Comparison of ENCODE assay signal across 1 cellular context in the genomic region with DNA sequence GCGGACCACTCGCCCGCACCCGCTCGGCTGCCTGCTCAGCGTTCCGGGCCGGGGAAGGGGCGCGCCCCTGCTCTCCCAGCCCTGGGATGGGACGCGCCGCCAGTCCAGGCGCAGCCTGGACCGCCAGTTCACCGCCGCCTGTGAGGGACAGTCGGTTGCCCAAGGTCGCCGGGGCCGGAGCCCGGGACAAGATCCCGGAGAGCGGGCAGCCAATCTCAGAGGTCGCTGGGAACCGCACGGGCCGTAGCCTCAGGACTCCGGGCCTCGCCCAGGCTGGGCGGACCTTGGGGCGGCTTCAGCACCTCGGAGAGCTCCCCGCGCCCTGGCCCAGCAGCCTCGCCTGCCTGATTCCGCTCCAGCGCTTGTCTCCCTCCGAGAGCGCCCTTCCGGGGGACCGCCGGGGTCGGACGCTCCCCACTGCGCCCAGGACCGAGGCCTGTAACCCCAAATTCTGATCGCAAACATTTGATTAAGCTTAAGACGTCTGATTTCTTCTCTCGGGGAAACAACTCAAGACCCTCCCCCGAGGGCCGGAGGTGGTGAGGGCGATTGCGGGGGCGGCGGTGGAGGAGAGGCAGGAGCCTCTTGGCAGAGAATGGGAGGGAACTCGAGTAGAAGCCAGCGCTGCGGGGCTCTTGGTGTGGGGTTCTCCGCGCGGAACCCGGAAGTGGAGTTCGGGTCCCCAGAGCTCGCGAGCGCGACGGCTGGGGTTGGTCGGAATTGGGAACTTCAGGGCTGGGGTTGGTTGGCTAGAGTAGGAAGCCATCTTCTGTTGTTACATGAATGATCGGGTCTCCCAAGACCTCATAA.
TF ChIP-seq lines count a peak whose summit lies in the region.

No MANE protein-coding gene starts in this region.

TF ChIP-seq in HepG2, 621 proteins besides CTCF, POLR2A, EP300 and RAD21 (continued from another document and continues in another):
- TF ChIP-seq, protein P1, sequence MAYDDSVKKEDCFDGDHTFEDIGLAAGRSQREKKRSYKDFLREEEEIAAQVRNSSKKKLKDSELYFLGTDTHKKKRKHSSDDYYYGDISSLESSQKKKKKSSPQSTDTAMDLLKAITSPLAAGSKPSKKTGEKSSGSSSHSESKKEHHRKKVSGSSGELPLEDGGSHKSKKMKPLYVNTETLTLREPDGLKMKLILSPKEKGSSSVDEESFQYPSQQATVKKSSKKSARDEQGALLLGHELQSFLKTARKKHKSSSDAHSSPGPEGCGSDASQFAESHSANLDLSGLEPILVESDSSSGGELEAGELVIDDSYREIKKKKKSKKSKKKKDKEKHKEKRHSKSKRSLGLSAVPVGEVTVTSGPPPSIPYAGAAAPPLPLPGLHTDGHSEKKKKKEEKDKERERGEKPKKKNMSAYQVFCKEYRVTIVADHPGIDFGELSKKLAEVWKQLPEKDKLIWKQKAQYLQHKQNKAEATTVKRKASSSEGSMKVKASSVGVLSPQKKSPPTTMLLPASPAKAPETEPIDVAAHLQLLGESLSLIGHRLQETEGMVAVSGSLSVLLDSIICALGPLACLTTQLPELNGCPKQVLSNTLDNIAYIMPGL (CRISPR knock-in tag; IDR thresholded peaks at IDR 0.05; ENCODE audit: borderline replicate concordance in 1 of 2, low read depth in 1 of 2), result peak in 1 of 2 experiments; percentile 85; a peak in 2 of 4 replicates
- TF ChIP-seq ATAD3A (CRISPR knock-in tag; IDR thresholded peaks at IDR 0.05) (peak; percentile 94), ZNF776 (CRISPR knock-in tag; IDR thresholded peaks at IDR 0.05) (peak; percentile 99), ZFP1 (CRISPR knock-in tag; IDR thresholded peaks at IDR 0.05) (peak; percentile 69; the same call in 1 of the 2 replicates), ZFX (CRISPR knock-in tag; IDR thresholded peaks at IDR 0.05; ENCODE audit: low read depth) (peak; percentile 65), HNRNPH1 (optimal IDR thresholded peaks at IDR 0.05; ENCODE audit: low read depth, low read length) (no peak), FOXO1 (CRISPR knock-in tag; IDR thresholded peaks at IDR 0.05) (peak; percentile 80), MIER2 (CRISPR knock-in tag; IDR thresholded peaks at IDR 0.05) (peak; percentile 99), ZNF615 (CRISPR knock-in tag; IDR thresholded peaks at IDR 0.05; ENCODE audit: borderline replicate concordance) (peak; percentile 73; the same call in 1 of the 2 replicates), TGIF2 (CRISPR knock-in tag; IDR thresholded peaks at IDR 0.05) (peak; percentile 93), SIX4 (CRISPR knock-in tag; IDR thresholded peaks at IDR 0.05) (peak; percentile 83), PAF1 (CRISPR knock-in tag; IDR thresholded peaks at IDR 0.05) (no peak), EHMT2 (IDR thresholded peaks at IDR 0.05; ENCODE audit: borderline replicate concordance, low read depth, low read length) (peak; percentile 50; the same call in 1 of the 2 replicates), KLF15 (CRISPR knock-in tag; IDR thresholded peaks at IDR 0.05; ENCODE audit: borderline replicate concordance) (peak; percentile 99), JARID2 (CRISPR knock-in tag; IDR thresholded peaks at IDR 0.05; ENCODE audit: insufficient replicate concordance) (peak; percentile 96), ZSCAN12 (CRISPR knock-in tag; IDR thresholded peaks at IDR 0.05) (peak; percentile 99), ONECUT2 (CRISPR knock-in tag; IDR thresholded peaks at IDR 0.05) (peak; percentile 83), RFXAP (CRISPR knock-in tag; IDR thresholded peaks at IDR 0.05; ENCODE audit: borderline replicate concordance) (peak; percentile 95), ZNF607 (CRISPR knock-in tag; IDR thresholded peaks at IDR 0.05; ENCODE audit: borderline replicate concordance) (peak; percentile 99), DPF2 (CRISPR knock-in tag; IDR thresholded peaks at IDR 0.05; ENCODE audit: borderline replicate concordance, low read depth) (no peak), GTF2F1 (IDR thresholded peaks at IDR 0.05; ENCODE audit: low read length) (no peak), FOXM1 (CRISPR knock-in tag; IDR thresholded peaks at IDR 0.05) (peak; percentile 91), AHR (CRISPR knock-in tag; IDR thresholded peaks at IDR 0.05) (peak; percentile 99), ZNF432 (CRISPR knock-in tag; IDR thresholded peaks at IDR 0.05; ENCODE audit: borderline replicate concordance) (no peak), ZNF251 (CRISPR knock-in tag; IDR thresholded peaks at IDR 0.05) (no peak), ZNF24 (IDR thresholded peaks at IDR 0.05) (no peak), GFI1 (CRISPR knock-in tag; IDR thresholded peaks at IDR 0.05; ENCODE audit: borderline replicate concordance) (peak; percentile 85; the same call in 1 of the 2 replicates), ZNF614 (CRISPR knock-in tag; IDR thresholded peaks at IDR 0.05; ENCODE audit: borderline replicate concordance) (peak; percentile 85; the same call in 1 of the 2 replicates), NFE2 (CRISPR knock-in tag; IDR thresholded peaks at IDR 0.05) (0 out of 2 replicates have a peak, but pooled peaks have one; percentile 33)
- TF ChIP-seq, protein P2, sequence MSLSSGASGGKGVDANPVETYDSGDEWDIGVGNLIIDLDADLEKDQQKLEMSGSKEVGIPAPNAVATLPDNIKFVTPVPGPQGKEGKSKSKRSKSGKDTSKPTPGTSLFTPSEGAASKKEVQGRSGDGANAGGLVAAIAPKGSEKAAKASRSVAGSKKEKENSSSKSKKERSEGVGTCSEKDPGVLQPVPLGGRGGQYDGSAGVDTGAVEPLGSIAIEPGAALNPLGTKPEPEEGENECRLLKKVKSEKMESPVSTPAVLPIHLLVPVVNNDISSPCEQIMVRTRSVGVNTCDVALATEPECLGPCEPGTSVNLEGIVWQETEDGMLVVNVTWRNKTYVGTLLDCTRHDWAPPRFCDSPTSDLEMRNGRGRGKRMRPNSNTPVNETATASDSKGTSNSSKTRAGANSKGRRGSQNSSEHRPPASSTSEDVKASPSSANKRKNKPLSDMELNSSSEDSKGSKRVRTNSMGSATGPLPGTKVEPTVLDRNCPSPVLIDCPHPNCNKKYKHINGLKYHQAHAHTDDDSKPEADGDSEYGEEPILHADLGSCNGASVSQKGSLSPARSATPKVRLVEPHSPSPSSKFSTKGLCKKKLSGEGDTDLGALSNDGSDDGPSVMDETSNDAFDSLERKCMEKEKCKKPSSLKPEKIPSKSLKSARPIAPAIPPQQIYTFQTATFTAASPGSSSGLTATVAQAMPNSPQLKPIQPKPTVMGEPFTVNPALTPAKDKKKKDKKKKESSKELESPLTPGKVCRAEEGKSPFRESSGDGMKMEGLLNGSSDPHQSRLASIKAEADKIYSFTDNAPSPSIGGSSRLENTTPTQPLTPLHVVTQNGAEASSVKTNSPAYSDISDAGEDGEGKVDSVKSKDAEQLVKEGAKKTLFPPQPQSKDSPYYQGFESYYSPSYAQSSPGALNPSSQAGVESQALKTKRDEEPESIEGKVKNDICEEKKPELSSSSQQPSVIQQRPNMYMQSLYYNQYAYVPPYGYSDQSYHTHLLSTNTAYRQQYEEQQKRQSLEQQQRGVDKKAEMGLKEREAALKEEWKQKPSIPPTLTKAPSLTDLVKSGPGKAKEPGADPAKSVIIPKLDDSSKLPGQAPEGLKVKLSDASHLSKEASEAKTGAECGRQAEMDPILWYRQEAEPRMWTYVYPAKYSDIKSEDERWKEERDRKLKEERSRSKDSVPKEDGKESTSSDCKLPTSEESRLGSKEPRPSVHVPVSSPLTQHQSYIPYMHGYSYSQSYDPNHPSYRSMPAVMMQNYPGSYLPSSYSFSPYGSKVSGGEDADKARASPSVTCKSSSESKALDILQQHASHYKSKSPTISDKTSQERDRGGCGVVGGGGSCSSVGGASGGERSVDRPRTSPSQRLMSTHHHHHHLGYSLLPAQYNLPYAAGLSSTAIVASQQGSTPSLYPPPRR (CRISPR knock-in tag; IDR thresholded peaks at IDR 0.05; ENCODE audit: borderline replicate concordance), result peak; percentile 34; the same call in 1 of the 2 replicates
- TF ChIP-seq, protein P3, sequence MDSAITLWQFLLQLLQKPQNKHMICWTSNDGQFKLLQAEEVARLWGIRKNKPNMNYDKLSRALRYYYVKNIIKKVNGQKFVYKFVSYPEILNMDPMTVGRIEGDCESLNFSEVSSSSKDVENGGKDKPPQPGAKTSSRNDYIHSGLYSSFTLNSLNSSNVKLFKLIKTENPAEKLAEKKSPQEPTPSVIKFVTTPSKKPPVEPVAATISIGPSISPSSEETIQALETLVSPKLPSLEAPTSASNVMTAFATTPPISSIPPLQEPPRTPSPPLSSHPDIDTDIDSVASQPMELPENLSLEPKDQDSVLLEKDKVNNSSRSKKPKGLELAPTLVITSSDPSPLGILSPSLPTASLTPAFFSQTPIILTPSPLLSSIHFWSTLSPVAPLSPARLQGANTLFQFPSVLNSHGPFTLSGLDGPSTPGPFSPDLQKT (CRISPR knock-in tag; IDR thresholded peaks at IDR 0.05; ENCODE audit: borderline replicate concordance), result peak; percentile 66; the same call in 1 of the 2 replicates
- TF ChIP-seq, protein P4, sequence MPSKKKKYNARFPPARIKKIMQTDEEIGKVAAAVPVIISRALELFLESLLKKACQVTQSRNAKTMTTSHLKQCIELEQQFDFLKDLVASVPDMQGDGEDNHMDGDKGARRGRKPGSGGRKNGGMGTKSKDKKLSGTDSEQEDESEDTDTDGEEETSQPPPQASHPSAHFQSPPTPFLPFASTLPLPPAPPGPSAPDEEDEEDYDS (CRISPR knock-in tag; IDR thresholded peaks at IDR 0.05), result peak; percentile 58; the same call in 1 of the 2 replicates
- TF ChIP-seq, protein P5, sequence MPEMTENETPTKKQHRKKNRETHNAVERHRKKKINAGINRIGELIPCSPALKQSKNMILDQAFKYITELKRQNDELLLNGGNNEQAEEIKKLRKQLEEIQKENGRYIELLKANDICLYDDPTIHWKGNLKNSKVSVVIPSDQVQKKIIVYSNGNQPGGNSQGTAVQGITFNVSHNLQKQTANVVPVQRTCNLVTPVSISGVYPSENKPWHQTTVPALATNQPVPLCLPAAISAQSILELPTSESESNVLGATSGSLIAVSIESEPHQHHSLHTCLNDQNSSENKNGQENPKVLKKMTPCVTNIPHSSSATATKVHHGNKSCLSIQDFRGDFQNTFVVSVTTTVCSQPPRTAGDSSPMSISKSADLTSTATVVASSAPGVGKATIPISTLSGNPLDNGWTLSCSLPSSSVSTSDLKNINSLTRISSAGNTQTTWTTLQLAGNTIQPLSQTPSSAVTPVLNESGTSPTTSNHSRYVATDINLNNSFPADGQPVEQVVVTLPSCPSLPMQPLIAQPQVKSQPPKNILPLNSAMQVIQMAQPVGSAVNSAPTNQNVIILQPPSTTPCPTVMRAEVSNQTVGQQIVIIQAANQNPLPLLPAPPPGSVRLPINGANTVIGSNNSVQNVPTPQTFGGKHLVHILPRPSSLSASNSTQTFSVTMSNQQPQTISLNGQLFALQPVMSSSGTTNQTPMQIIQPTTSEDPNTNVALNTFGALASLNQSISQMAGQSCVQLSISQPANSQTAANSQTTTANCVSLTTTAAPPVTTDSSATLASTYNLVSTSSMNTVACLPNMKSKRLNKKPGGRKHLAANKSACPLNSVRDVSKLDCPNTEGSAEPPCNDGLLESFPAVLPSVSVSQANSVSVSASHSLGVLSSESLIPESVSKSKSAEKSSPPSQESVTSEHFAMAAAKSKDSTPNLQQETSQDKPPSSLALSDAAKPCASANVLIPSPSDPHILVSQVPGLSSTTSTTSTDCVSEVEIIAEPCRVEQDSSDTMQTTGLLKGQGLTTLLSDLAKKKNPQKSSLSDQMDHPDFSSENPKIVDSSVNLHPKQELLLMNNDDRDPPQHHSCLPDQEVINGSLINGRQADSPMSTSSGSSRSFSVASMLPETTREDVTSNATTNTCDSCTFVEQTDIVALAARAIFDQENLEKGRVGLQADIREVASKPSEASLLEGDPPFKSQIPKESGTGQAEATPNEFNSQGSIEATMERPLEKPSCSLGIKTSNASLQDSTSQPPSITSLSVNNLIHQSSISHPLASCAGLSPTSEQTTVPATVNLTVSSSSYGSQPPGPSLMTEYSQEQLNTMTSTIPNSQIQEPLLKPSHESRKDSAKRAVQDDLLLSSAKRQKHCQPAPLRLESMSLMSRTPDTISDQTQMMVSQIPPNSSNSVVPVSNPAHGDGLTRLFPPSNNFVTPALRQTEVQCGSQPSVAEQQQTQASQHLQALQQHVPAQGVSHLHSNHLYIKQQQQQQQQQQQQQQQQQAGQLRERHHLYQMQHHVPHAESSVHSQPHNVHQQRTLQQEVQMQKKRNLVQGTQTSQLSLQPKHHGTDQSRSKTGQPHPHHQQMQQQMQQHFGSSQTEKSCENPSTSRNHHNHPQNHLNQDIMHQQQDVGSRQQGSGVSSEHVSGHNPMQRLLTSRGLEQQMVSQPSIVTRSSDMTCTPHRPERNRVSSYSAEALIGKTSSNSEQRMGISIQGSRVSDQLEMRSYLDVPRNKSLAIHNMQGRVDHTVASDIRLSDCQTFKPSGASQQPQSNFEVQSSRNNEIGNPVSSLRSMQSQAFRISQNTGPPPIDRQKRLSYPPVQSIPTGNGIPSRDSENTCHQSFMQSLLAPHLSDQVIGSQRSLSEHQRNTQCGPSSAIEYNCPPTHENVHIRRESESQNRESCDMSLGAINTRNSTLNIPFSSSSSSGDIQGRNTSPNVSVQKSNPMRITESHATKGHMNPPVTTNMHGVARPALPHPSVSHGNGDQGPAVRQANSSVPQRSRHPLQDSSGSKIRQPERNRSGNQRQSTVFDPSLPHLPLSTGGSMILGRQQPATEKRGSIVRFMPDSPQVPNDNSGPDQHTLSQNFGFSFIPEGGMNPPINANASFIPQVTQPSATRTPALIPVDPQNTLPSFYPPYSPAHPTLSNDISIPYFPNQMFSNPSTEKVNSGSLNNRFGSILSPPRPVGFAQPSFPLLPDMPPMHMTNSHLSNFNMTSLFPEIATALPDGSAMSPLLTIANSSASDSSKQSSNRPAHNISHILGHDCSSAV (CRISPR knock-in tag; IDR thresholded peaks at IDR 0.05; ENCODE audit: borderline replicate concordance), result no peak
- TF ChIP-seq, protein P6, sequence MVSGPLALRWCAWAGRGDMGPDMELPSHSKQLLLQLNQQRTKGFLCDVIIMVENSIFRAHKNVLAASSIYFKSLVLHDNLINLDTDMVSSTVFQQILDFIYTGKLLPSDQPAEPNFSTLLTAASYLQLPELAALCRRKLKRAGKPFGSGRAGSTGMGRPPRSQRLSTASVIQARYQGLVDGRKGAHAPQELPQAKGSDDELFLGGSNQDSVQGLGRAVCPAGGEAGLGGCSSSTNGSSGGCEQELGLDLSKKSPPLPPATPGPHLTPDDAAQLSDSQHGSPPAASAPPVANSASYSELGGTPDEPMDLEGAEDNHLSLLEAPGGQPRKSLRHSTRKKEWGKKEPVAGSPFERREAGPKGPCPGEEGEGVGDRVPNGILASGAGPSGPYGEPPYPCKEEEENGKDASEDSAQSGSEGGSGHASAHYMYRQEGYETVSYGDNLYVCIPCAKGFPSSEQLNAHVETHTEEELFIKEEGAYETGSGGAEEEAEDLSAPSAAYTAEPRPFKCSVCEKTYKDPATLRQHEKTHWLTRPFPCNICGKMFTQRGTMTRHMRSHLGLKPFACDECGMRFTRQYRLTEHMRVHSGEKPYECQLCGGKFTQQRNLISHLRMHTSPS (CRISPR knock-in tag; IDR thresholded peaks at IDR 0.05; ENCODE audit: low read depth), result peak; percentile 78; the same call in 1 of the 2 replicates
- TF ChIP-seq, protein P7, sequence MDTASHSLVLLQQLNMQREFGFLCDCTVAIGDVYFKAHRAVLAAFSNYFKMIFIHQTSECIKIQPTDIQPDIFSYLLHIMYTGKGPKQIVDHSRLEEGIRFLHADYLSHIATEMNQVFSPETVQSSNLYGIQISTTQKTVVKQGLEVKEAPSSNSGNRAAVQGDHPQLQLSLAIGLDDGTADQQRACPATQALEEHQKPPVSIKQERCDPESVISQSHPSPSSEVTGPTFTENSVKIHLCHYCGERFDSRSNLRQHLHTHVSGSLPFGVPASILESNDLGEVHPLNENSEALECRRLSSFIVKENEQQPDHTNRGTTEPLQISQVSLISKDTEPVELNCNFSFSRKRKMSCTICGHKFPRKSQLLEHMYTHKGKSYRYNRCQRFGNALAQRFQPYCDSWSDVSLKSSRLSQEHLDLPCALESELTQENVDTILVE (CRISPR knock-in tag; IDR thresholded peaks at IDR 0.05), result peak; percentile 97
- TF ChIP-seq, protein P8, sequence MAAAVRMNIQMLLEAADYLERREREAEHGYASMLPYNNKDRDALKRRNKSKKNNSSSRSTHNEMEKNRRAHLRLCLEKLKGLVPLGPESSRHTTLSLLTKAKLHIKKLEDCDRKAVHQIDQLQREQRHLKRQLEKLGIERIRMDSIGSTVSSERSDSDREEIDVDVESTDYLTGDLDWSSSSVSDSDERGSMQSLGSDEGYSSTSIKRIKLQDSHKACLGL (CRISPR knock-in tag; IDR thresholded peaks at IDR 0.05), result peak; percentile 99
